ENCODE assay signal across 1 cellular context in the genomic region with DNA sequence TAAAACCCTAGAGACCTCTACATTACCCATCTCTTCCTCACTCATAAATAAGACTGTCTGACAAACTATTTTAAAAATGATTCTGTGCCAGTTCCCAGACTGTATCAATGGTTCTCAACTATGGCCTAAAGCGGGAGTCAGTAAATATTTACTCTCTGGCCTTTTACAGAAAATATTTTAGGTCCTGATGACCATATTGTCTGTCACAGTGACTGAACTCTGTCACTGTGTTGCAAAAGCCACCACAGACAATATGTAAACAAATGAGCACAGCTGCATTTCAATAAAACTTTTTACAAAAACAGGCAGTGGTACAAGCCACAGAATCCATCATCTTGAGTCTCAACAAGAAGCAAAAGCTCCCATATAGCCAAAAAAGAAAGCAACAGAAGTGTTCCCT.
TF ChIP-seq lines count a peak whose summit lies in the region.

No MANE protein-coding gene starts in this region.

TF ChIP-seq in HepG2, 621 proteins besides CTCF, POLR2A, EP300 and RAD21 (continued from another document and continues in another):
- no peak for TF ChIP-seq ZNF367 (CRISPR knock-in tag; IDR thresholded peaks at IDR 0.05; ENCODE audit: borderline replicate concordance)
- TF ChIP-seq, protein P1, sequence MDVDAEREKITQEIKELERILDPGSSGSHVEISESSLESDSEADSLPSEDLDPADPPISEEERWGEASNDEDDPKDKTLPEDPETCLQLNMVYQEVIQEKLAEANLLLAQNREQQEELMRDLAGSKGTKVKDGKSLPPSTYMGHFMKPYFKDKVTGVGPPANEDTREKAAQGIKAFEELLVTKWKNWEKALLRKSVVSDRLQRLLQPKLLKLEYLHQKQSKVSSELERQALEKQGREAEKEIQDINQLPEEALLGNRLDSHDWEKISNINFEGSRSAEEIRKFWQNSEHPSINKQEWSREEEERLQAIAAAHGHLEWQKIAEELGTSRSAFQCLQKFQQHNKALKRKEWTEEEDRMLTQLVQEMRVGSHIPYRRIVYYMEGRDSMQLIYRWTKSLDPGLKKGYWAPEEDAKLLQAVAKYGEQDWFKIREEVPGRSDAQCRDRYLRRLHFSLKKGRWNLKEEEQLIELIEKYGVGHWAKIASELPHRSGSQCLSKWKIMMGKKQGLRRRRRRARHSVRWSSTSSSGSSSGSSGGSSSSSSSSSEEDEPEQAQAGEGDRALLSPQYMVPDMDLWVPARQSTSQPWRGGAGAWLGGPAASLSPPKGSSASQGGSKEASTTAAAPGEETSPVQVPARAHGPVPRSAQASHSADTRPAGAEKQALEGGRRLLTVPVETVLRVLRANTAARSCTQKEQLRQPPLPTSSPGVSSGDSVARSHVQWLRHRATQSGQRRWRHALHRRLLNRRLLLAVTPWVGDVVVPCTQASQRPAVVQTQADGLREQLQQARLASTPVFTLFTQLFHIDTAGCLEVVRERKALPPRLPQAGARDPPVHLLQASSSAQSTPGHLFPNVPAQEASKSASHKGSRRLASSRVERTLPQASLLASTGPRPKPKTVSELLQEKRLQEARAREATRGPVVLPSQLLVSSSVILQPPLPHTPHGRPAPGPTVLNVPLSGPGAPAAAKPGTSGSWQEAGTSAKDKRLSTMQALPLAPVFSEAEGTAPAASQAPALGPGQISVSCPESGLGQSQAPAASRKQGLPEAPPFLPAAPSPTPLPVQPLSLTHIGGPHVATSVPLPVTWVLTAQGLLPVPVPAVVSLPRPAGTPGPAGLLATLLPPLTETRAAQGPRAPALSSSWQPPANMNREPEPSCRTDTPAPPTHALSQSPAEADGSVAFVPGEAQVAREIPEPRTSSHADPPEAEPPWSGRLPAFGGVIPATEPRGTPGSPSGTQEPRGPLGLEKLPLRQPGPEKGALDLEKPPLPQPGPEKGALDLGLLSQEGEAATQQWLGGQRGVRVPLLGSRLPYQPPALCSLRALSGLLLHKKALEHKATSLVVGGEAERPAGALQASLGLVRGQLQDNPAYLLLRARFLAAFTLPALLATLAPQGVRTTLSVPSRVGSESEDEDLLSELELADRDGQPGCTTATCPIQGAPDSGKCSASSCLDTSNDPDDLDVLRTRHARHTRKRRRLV (CRISPR knock-in tag; IDR thresholded peaks at IDR 0.05), result no peak
- TF ChIP-seq HNRNPH1 (optimal IDR thresholded peaks at IDR 0.05; ENCODE audit: low read depth, low read length), result no peak
- peak; percentile 56; the same call in 1 of the 2 replicates for TF ChIP-seq ZSCAN9 (CRISPR knock-in tag; IDR thresholded peaks at IDR 0.05; ENCODE audit: borderline replicate concordance)
- peak; percentile 77; the same call in 1 of the 2 replicates for TF ChIP-seq CREB1 (IDR thresholded peaks at IDR 0.05)
- TF ChIP-seq CREB1 (CRISPR knock-in tag; IDR thresholded peaks at IDR 0.05), result peak; percentile 62
- no peak for TF ChIP-seq RFX1 (IDR thresholded peaks at IDR 0.05)
- TF ChIP-seq IRF2 (CRISPR knock-in tag; IDR thresholded peaks at IDR 0.05), result peak; percentile 87
- no peak for TF ChIP-seq PCBP2 (optimal IDR thresholded peaks at IDR 0.05; ENCODE audit: low read depth, low read length, poor library complexity, severe bottlenecking)
- no peak for TF ChIP-seq TCF7L2 (IDR thresholded peaks at IDR 0.05; ENCODE audit: low read depth, low read length)
- TF ChIP-seq, protein P2, sequence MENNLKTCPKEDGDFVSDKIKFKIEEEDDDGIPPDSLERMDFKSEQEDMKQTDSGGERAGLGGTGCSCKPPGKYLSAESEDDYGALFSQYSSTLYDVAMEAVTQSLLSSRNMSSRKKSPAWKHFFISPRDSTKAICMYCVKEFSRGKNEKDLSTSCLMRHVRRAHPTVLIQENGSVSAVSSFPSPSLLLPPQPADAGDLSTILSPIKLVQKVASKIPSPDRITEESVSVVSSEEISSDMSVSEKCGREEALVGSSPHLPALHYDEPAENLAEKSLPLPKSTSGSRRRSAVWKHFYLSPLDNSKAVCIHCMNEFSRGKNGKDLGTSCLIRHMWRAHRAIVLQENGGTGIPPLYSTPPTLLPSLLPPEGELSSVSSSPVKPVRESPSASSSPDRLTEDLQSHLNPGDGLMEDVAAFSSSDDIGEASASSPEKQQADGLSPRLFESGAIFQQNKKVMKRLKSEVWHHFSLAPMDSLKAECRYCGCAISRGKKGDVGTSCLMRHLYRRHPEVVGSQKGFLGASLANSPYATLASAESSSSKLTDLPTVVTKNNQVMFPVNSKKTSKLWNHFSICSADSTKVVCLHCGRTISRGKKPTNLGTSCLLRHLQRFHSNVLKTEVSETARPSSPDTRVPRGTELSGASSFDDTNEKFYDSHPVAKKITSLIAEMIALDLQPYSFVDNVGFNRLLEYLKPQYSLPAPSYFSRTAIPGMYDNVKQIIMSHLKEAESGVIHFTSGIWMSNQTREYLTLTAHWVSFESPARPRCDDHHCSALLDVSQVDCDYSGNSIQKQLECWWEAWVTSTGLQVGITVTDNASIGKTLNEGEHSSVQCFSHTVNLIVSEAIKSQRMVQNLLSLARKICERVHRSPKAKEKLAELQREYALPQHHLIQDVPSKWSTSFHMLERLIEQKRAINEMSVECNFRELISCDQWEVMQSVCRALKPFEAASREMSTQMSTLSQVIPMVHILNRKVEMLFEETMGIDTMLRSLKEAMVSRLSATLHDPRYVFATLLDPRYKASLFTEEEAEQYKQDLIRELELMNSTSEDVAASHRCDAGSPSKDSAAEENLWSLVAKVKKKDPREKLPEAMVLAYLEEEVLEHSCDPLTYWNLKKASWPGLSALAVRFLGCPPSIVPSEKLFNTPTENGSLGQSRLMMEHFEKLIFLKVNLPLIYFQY (CRISPR knock-in tag; IDR thresholded peaks at IDR 0.05; ENCODE audit: borderline replicate concordance), result no peak
- TF ChIP-seq, protein P3, sequence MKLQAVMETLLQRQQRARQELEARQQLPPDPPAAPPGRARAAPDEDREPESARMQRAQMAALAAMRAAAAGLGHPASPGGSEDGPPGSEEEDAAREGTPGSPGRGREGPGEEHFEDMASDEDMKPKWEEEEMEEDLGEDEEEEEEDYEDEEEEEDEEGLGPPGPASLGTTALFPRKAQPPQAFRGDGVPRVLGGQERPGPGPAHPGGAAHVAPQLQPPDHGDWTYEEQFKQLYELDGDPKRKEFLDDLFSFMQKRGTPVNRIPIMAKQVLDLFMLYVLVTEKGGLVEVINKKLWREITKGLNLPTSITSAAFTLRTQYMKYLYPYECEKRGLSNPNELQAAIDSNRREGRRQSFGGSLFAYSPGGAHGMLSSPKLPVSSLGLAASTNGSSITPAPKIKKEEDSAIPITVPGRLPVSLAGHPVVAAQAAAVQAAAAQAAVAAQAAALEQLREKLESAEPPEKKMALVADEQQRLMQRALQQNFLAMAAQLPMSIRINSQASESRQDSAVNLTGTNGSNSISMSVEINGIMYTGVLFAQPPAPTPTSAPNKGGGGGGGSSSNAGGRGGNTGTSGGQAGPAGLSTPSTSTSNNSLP (IDR thresholded peaks at IDR 0.05; ENCODE audit: low read depth, low read length), result peak; percentile 81; the same call in 1 of the 2 replicates
- peak; percentile 62; the same call in 1 of the 2 replicates for TF ChIP-seq ATF1 (CRISPR knock-in tag; IDR thresholded peaks at IDR 0.05)
- TF ChIP-seq, protein P4, sequence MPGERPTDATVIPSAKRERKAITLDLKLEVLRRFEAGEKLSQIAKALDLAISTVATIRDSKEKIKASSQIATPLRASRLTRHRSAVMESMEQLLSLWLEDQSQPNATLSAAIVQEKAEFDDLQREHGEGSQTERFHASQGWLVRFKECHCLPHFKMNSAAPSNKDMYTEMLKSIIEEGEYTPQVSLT (CRISPR knock-in tag; IDR thresholded peaks at IDR 0.05; ENCODE audit: borderline replicate concordance, low read depth), result no peak
- TF ChIP-seq ZNF530 (CRISPR knock-in tag; IDR thresholded peaks at IDR 0.05; ENCODE audit: low read depth), result no peak
- peak; percentile 65 for TF ChIP-seq ASH2L (IDR thresholded peaks at IDR 0.05; ENCODE audit: insufficient read length, low read depth, low read length)
- TF ChIP-seq ZNF34 (CRISPR knock-in tag; IDR thresholded peaks at IDR 0.05; ENCODE audit: borderline replicate concordance), result no peak
- peak; percentile 81; the same call in 1 of the 2 replicates for TF ChIP-seq TOE1 (CRISPR knock-in tag; IDR thresholded peaks at IDR 0.05)
- 0 out of 2 replicates have a peak, but pooled peaks have one; percentile 21 for TF ChIP-seq SP5 (CRISPR knock-in tag; IDR thresholded peaks at IDR 0.05; ENCODE audit: borderline replicate concordance, low read depth)
- peak; percentile 96 for TF ChIP-seq FOXA3 (CRISPR knock-in tag; IDR thresholded peaks at IDR 0.05)
- TF ChIP-seq, protein P5, sequence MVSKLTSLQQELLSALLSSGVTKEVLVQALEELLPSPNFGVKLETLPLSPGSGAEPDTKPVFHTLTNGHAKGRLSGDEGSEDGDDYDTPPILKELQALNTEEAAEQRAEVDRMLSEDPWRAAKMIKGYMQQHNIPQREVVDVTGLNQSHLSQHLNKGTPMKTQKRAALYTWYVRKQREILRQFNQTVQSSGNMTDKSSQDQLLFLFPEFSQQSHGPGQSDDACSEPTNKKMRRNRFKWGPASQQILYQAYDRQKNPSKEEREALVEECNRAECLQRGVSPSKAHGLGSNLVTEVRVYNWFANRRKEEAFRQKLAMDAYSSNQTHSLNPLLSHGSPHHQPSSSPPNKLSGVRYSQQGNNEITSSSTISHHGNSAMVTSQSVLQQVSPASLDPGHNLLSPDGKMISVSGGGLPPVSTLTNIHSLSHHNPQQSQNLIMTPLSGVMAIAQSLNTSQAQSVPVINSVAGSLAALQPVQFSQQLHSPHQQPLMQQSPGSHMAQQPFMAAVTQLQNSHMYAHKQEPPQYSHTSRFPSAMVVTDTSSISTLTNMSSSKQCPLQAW (CRISPR knock-in tag; IDR thresholded peaks at IDR 0.05), result 0 out of 2 replicates have a peak, but pooled peaks have one; percentile 46
- TF ChIP-seq ZNF780A (CRISPR knock-in tag; IDR thresholded peaks at IDR 0.05), result no peak
- TF ChIP-seq, protein P6, sequence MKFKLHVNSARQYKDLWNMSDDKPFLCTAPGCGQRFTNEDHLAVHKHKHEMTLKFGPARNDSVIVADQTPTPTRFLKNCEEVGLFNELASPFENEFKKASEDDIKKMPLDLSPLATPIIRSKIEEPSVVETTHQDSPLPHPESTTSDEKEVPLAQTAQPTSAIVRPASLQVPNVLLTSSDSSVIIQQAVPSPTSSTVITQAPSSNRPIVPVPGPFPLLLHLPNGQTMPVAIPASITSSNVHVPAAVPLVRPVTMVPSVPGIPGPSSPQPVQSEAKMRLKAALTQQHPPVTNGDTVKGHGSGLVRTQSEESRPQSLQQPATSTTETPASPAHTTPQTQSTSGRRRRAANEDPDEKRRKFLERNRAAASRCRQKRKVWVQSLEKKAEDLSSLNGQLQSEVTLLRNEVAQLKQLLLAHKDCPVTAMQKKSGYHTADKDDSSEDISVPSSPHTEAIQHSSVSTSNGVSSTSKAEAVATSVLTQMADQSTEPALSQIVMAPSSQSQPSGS (CRISPR knock-in tag; IDR thresholded peaks at IDR 0.05), result peak; percentile 64; the same call in 1 of the 2 replicates
- TF ChIP-seq, protein P7, sequence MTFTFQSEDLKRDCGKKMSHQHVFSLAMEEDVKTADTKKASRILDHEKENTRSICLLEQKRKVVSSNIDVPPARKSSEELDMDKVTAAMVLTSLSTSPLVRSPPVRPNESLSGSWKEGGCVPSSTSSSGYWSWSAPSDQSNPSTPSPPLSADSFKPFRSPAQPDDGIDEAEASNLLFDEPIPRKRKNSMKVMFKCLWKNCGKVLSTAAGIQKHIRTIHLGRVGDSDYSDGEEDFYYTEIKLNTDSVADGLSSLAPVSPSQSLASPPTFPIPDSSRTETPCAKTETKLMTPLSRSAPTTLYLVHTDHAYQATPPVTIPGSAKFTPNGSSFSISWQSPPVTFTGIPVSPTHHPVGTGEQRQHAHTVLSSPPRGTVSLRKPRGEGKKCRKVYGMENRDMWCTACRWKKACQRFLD (CRISPR knock-in tag; IDR thresholded peaks at IDR 0.05; ENCODE audit: borderline replicate concordance), result no peak
- TF ChIP-seq, protein P8, sequence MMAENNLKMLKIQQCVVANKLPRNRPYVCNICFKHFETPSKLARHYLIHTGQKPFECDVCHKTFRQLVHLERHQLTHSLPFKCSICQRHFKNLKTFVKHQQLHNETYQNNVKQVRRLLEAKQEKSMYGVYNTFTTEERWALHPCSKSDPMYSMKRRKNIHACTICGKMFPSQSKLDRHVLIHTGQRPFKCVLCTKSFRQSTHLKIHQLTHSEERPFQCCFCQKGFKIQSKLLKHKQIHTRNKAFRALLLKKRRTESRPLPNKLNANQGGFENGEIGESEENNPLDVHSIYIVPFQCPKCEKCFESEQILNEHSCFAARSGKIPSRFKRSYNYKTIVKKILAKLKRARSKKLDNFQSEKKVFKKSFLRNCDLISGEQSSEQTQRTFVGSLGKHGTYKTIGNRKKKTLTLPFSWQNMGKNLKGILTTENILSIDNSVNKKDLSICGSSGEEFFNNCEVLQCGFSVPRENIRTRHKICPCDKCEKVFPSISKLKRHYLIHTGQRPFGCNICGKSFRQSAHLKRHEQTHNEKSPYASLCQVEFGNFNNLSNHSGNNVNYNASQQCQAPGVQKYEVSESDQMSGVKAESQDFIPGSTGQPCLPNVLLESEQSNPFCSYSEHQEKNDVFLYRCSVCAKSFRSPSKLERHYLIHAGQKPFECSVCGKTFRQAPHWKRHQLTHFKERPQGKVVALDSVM (CRISPR knock-in tag; IDR thresholded peaks at IDR 0.05), result no peak
- TF ChIP-seq FOXJ3 (CRISPR knock-in tag; IDR thresholded peaks at IDR 0.05; ENCODE audit: borderline replicate concordance), result peak; percentile 90; the same call in 1 of the 2 replicates
- TF ChIP-seq ZNF235 (CRISPR knock-in tag; IDR thresholded peaks at IDR 0.05; ENCODE audit: borderline replicate concordance), result no peak
- TF ChIP-seq CC2D1A (CRISPR knock-in tag; IDR thresholded peaks at IDR 0.05), result no peak
- peak; percentile 93 for TF ChIP-seq GATAD2A (CRISPR knock-in tag; IDR thresholded peaks at IDR 0.05)
- TF ChIP-seq PHF20 (CRISPR knock-in tag; IDR thresholded peaks at IDR 0.05), result no peak
- TF ChIP-seq, protein P9, sequence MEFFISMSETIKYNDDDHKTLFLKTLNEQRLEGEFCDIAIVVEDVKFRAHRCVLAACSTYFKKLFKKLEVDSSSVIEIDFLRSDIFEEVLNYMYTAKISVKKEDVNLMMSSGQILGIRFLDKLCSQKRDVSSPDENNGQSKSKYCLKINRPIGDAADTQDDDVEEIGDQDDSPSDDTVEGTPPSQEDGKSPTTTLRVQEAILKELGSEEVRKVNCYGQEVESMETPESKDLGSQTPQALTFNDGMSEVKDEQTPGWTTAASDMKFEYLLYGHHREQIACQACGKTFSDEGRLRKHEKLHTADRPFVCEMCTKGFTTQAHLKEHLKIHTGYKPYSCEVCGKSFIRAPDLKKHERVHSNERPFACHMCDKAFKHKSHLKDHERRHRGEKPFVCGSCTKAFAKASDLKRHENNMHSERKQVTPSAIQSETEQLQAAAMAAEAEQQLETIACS (CRISPR knock-in tag; IDR thresholded peaks at IDR 0.05), result no peak
- TF ChIP-seq, protein P10, sequence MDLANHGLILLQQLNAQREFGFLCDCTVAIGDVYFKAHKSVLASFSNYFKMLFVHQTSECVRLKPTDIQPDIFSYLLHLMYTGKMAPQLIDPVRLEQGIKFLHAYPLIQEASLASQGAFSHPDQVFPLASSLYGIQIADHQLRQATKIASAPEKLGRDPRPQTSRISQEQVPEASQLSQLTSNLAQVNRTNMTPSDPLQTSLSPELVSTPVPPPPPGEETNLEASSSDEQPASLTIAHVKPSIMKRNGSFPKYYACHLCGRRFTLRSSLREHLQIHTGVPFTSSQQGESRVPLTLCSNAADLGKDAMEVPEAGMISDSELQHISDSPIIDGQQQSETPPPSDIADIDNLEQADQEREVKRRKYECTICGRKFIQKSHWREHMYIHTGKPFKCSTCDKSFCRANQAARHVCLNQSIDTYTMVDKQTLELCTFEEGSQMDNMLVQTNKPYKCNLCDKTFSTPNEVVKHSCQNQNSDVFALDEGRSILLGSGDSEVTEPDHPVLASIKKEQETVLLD (CRISPR knock-in tag; IDR thresholded peaks at IDR 0.05; ENCODE audit: low read depth), result no peak
